8 cellular contexts compared by ENCODE assay signal in the genomic region with DNA sequence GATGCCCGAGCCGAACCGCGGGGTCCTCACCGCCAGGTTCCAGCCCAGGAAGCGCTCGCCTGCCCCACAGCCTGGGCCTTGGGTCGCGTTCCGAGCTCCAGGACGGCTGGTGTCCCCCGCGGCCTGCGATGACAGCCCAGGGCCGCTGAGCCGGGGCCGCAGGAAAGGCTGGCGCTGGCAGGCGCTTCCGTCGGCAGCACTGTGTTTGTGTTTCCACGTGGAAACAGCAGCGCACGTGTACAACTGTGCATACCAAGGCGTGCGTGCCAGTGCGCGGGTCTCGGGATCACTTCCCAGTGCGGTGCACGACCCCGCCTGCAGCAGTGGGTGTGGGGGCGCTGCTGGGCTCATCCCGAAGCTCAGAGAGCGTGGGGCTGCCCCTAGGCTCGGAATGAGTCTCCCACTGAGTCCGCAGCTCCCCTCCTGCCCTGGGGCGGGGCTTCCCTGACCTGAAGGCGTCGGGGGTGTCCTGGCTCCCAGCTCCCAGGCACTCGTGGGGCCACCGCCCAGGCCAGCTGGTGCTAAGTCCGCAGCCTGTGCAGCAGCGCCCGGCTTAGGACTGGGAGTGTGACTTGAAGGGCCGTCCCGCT. TPM values are rescaled to one million over a fixed set of nuclear protein-coding genes. Genes with fewer than 3 reads are reported as not detected.
DNase-seq lines count a peak whose midpoint lies in the region; ATAC-seq and TF ChIP-seq lines count a peak whose summit lies in the region.

No MANE protein-coding gene starts in this region.

- TF ChIP-seq POLR2A in tibial nerve (IDR thresholded peaks at IDR 0.05): no peak

- CTCF ChIA-PET in activated CD8-positive, alpha-beta memory T cell treated with anti-CD3 and anti-CD28 coated beads, Interleukin-2, amount 10 ng/mL, durations not matched to agents 7 days and 5 days (lab: Charles Lee): interaction anchor here (0.5 to 2.0 kb wide), 10 partner anchors 18 to 1035 kb away, joined by 3 to 11 read pairs (median 4); a partner anchor contains a TSS

- no peak for ATAC-seq in activated CD8-positive, alpha-beta memory T cell treated with anti-CD3 and anti-CD28 coated beads, Interleukin-2, amount 10 ng/mL, durations not matched to agents 7 days and 5 days
- peak; percentile 22 for ATAC-seq in memory B cell (ENCODE audit: low read depth)
- ATAC-seq in GM19463 (IDR thresholded peaks at IDR 0.05; ENCODE audit: unreplicated experiment): no peak

- peaks cover 0 to 70% (median 14%) of the 10 kb centered on the region in 3 donors for H3K36me3 ChIP-seq in tibial nerve

- H3K4me1 Mint-ChIP-seq in activated CD8-positive, alpha-beta memory T cell treated with anti-CD3 and anti-CD28 coated beads, Interleukin-2, amount 10 ng/mL, durations not matched to agents 7 days and 5 days: peaks cover 2% of the 10 kb centered on the region
- H3K4me1 Mint-ChIP-seq in dendritic cell treated with granulocyte-macrophage colony-stimulating factor and Interleukin-4, amounts not matched to agents 40 ng/mL and 50 ng/mL, for 4 days (ENCODE audit: low read depth): peaks cover 8% of the 10 kb centered on the region
- H3K4me1 Mint-ChIP-seq in memory B cell: no peaks in the 10 kb centered on the region

- H3K4me3 Mint-ChIP-seq in activated CD8-positive, alpha-beta memory T cell treated with anti-CD3 and anti-CD28 coated beads, Interleukin-2, amount 10 ng/mL, durations not matched to agents 7 days and 5 days: no peak overlapping the region
- peak overlapping the region; percentile 30 for H3K4me3 Mint-ChIP-seq in dendritic cell treated with granulocyte-macrophage colony-stimulating factor and Interleukin-4, amounts not matched to agents 40 ng/mL and 50 ng/mL, for 4 days
- peak overlapping the region; percentile 37 for H3K4me3 Mint-ChIP-seq in memory B cell

- TF ChIP-seq CTCF in tibial nerve (IDR thresholded peaks at IDR 0.05): no peak

- no peaks in the 10 kb centered on the region for H3K27me3 ChIP-seq in tibial nerve

- WGBS in tibial nerve, 2 donors: 9 to 73% methylated on average over 17 to 18 of the region's 47 CpGs

- H3K4me1 ChIP-seq in tibial nerve: peaks cover 0 to 26% (median 3%) of the 10 kb centered on the region in 4 donors

- no peak for TF ChIP-seq EP300 in tibial nerve (IDR thresholded peaks at IDR 0.05)

- H3K36me3 Mint-ChIP-seq in activated CD8-positive, alpha-beta memory T cell treated with anti-CD3 and anti-CD28 coated beads, Interleukin-2, amount 10 ng/mL, durations not matched to agents 7 days and 5 days: peaks cover 9% of the 10 kb centered on the region
- peaks cover 45% of the 10 kb centered on the region for H3K36me3 Mint-ChIP-seq in dendritic cell treated with granulocyte-macrophage colony-stimulating factor and Interleukin-4, amounts not matched to agents 40 ng/mL and 50 ng/mL, for 4 days (ENCODE audit: low read depth)
- H3K36me3 Mint-ChIP-seq in memory B cell: peaks cover 10% of the 10 kb centered on the region

- DNase-seq in activated CD8-positive, alpha-beta memory T cell treated with anti-CD3 and anti-CD28 coated beads for 24 hours: peak; percentile 74
- DNase-seq in activated CD8-positive, alpha-beta memory T cell treated with anti-CD3 and anti-CD28 coated beads, Interleukin-2, amount 10 ng/mL, durations not matched to agents 7 days and 5 days: no peak
- DNase-seq in memory B cell (ENCODE audit: low spot score in 2 of 2): no peak
- no peak for DNase-seq in tibial nerve (ENCODE audit: low spot score in 2 of 2)
- no peak for DNase-seq in cerebellar nuclear complex (lab: John Stamatoyannopoulos, UW)
- no peak for DNase-seq in T1000 (lab: John Stamatoyannopoulos, UW)

- no peaks in the 10 kb centered on the region for H3K27me3 Mint-ChIP-seq in activated CD8-positive, alpha-beta memory T cell treated with anti-CD3 and anti-CD28 coated beads, Interleukin-2, amount 10 ng/mL, durations not matched to agents 7 days and 5 days
- peaks cover 3% of the 10 kb centered on the region for H3K27me3 Mint-ChIP-seq in dendritic cell treated with granulocyte-macrophage colony-stimulating factor and Interleukin-4, amounts not matched to agents 40 ng/mL and 50 ng/mL, for 4 days
- H3K27me3 Mint-ChIP-seq in memory B cell: no peaks in the 10 kb centered on the region

- no peaks in the 10 kb centered on the region for H3K9me3 ChIP-seq in tibial nerve

- peak overlapping the region; percentile 2 to 85 (median 40) for H3K27ac ChIP-seq in tibial nerve

- no peak overlapping the region for H3K27ac Mint-ChIP-seq in activated CD8-positive, alpha-beta memory T cell treated with anti-CD3 and anti-CD28 coated beads, Interleukin-2, amount 10 ng/mL, durations not matched to agents 7 days and 5 days
- no peak overlapping the region for H3K27ac Mint-ChIP-seq in dendritic cell treated with granulocyte-macrophage colony-stimulating factor and Interleukin-4, amounts not matched to agents 40 ng/mL and 50 ng/mL, for 4 days
- H3K27ac Mint-ChIP-seq in memory B cell: no peak overlapping the region

- H3K9me3 Mint-ChIP-seq in activated CD8-positive, alpha-beta memory T cell treated with anti-CD3 and anti-CD28 coated beads, Interleukin-2, amount 10 ng/mL, durations not matched to agents 7 days and 5 days (ENCODE audit: low read depth): no peaks in the 10 kb centered on the region
- H3K9me3 Mint-ChIP-seq in dendritic cell treated with granulocyte-macrophage colony-stimulating factor and Interleukin-4, amounts not matched to agents 40 ng/mL and 50 ng/mL, for 4 days: no peaks in the 10 kb centered on the region
- H3K9me3 Mint-ChIP-seq in memory B cell: no peaks in the 10 kb centered on the region

- intact Hi-C loops in dendritic cell treated with granulocyte-macrophage colony-stimulating factor and Interleukin-4, amounts not matched to agents 40 ng/mL and 50 ng/mL, for 4 days (cut with micrococcal nuclease): loop anchor here (5.0 kb wide), 1 partner anchor 90 kb away; a partner anchor contains a TSS

- peak overlapping the region in 3 of 4 donors; percentile 25 to 58 (median 48) for H3K4me3 ChIP-seq in tibial nerve

RNA-seq across cellular contexts. Expression of a gene that starts 17.2 kb away (rescaled TPM):
- total RNA-seq in activated CD8-positive, alpha-beta memory T cell treated with anti-CD3 and anti-CD28 coated beads, Interleukin-2, amount 10 ng/mL, durations not matched to agents 7 days and 5 days: 10 to 100 TPM; 51.2 to 57.5 TPM
- total RNA-seq in tibial nerve: 10 to 100 TPM; 26.0 to 61.8 (median 40.7) TPM
